ENCODE assay signal across 1 cellular context in the genomic region with DNA sequence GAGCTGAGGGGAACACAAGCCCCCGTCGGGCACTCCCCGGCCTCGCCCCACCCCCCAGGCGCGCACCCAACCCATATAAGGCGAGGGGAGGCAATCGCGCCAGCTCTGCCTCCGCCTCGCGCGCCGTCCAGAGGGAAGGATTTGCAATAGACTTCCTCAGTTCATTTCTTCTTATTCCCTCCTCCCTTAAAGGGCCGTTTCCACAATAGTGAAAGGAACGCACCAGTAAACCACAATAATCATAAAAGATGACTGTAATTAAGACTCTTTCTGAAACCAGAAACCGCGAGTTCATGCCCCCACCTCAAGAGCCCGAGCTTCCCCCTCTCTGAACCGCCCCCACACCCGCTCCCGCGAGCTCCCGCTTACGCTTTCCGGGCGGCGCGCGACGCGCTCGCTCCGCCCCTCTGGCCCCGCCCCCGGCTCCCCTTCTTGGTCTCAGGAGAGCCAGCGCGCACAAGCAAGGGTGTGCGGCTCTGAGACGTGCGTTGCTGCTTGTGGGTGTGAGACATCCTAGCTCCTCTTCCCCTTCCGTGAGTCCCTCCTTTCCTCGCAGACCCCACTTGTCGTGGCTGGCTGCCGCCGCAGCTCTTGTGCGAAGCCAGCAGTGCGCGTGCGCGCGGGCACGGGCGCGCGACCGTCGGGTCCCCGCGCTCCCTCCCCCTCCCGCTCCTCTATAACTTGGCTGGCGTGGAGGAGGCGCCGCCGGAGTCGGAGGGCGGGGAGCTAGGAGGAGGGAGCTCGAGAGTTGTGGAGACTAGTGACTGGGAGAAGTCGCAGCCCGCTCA.
TF ChIP-seq lines count a peak whose summit lies in the region.

A gene with protein sequence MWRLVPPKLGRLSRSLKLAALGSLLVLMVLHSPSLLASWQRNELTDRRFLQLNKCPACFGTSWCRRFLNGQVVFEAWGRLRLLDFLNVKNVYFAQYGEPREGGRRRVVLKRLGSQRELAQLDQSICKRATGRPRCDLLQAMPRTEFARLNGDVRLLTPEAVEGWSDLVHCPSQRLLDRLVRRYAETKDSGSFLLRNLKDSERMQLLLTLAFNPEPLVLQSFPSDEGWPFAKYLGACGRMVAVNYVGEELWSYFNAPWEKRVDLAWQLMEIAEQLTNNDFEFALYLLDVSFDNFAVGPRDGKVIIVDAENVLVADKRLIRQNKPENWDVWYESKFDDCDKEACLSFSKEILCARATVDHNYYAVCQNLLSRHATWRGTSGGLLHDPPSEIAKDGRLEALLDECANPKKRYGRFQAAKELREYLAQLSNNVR (plus strand): TSS at position 457 of the 788 bp plus-strand sequence. CDS start 510 bp downstream, outside the sequence.

TF ChIP-seq in WTC11, 78 proteins besides CTCF, POLR2A, EP300 and RAD21 (continued from another document):
- TF ChIP-seq ZNF281 (CRISPR knock-in tag; IDR thresholded peaks at IDR 0.05) (no peak), ZNF396 (CRISPR knock-in tag; IDR thresholded peaks at IDR 0.05; ENCODE audit: borderline replicate concordance) (no peak)
